Comparison of ENCODE assay signal across 1 cellular context in the genomic region with DNA sequence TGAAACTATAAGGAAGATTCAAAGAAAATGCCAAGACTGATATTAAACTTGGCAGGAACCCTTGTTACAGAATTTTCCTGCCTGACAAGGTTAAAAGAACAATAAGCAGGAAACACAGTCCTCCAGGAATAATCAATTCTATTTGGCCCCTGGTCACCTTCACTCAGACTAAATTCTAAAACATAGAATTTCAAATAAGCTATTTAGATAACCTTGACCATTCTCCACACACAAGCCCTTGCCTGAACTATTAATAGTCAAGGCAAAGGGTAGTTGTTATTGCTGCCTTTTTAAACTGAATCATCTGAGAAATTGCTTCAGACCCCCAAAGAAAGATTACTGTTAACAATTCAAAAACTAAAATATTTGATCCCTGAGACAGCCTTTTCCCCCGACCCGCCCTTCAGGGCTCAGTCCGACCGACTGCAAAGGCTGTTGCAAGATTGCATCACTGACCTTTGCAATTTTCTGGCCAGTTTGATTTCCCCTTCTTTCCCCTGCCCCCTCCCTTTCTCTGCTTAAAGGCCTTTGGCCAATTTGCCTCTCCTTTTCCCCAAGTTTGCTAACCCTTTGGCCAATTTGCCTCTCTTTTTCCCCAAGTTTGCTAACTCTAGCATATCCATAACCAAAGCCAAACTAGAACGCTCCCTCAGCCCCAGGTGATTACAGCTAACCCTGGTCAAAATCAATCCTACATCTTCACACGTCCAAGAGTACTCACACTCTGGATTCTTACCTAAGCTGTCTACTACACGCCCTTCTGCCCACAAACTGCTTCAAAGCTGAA.
TF ChIP-seq lines count a peak whose summit lies in the region.

No MANE protein-coding gene starts in this region.

TF ChIP-seq in H1, 55 proteins besides CTCF, POLR2A, EP300 and RAD21:
- TF ChIP-seq CREB1 (IDR thresholded peaks at IDR 0.05) (no peak), BRCA1 (IDR thresholded peaks at IDR 0.05; ENCODE audit: low read depth, low read length) (no peak), TEAD4 (IDR thresholded peaks at IDR 0.05; ENCODE audit: low read depth, low read length) (no peak), CBX5 (IDR thresholded peaks at IDR 0.05; ENCODE audit: low read depth, low read length) (no peak), TAF7 (optimal IDR thresholded peaks at IDR 0.05; ENCODE audit: borderline replicate concordance, low read depth, low read length) (no peak), TAF1 (IDR thresholded peaks at IDR 0.05; ENCODE audit: low read depth, low read length) (no peak), BCL11A (IDR thresholded peaks at IDR 0.05; ENCODE audit: low read depth in 2 of 2, low read length in 2 of 2) (no peak), SAP30 (IDR thresholded peaks at IDR 0.05; ENCODE audit: insufficient read depth, insufficient replicate concordance, low read length) (no peak), CEBPB (IDR thresholded peaks at IDR 0.05; ENCODE audit: low read depth, low read length) (peak; percentile 84)
- TF ChIP-seq, protein P1, sequence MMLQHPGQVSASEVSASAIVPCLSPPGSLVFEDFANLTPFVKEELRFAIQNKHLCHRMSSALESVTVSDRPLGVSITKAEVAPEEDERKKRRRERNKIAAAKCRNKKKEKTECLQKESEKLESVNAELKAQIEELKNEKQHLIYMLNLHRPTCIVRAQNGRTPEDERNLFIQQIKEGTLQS (IDR thresholded peaks at IDR 0.05; ENCODE audit: insufficient read depth, low read depth, low read length), result peak; percentile 27; the same call in 1 of the 2 replicates
- TF ChIP-seq, protein P2, sequence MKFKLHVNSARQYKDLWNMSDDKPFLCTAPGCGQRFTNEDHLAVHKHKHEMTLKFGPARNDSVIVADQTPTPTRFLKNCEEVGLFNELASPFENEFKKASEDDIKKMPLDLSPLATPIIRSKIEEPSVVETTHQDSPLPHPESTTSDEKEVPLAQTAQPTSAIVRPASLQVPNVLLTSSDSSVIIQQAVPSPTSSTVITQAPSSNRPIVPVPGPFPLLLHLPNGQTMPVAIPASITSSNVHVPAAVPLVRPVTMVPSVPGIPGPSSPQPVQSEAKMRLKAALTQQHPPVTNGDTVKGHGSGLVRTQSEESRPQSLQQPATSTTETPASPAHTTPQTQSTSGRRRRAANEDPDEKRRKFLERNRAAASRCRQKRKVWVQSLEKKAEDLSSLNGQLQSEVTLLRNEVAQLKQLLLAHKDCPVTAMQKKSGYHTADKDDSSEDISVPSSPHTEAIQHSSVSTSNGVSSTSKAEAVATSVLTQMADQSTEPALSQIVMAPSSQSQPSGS (IDR thresholded peaks at IDR 0.05; ENCODE audit: low read length), result no peak
